In the genomic region with DNA sequence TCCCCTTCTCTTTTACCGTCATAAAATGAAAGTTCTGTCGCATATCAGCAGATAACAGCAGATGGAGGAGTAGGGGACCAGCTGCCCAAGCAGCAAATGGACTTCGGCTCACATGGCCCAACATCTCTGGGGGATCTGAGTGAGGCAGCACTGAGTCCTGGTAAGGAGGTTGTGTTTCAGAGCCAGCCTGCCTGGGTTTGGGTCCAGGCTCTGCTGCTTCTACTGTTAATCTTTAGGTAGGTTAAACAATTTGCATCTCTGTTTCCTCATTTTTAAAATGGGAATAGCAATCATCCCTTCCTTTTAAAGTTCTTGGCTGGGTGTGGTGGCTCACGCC, we compare ENCODE assay signal across 20 cellular contexts.
"Had no signal": no experiment of that assay in that cellular context is flagged by ENCODE, and none has a peak within 500 bp of the region (broad histone marks: within the 10 kb centered on the region; RNA-seq: fewer than 3 reads in every experiment).

No MANE protein-coding gene starts in this region.

- H3K9me3 Mint-ChIP-seq: activated naive CD4-positive, alpha-beta T cell treated with anti-CD3 and anti-CD28 coated beads, Interleukin-2, amount 50 U/mL, for 24 hours; dendritic cell treated with granulocyte-macrophage colony-stimulating factor and Interleukin-4, amounts not matched to agents 40 ng/mL and 50 ng/mL, for 4 days; neural crest cell; T-helper 2 cell treated with Interferon-gamma antibody and Interleukin-4, amounts not matched to agents 5 μg/mL and 100 μg/mL, for 36 hours had no signal

- DNase-seq: activated CD4-positive, alpha-beta T cell treated with anti-CD3 and anti-CD28 coated beads for 1 hour; activated CD4-positive, alpha-beta T cell treated with anti-CD3 and anti-CD28 coated beads, Interleukin-2, amount 50 U/mL, for 1 hour; activated gamma-delta T cell treated with Interleukin-2 at 50 U/mL for 16 hours; anterior cingulate cortex; effector CD8-positive, alpha-beta T cell; hippocampal formation; left lung; substantia nigra had no signal

- H3K27me3 Mint-ChIP-seq: brain, progenitor cell of endocrine pancreas had no signal

- H3K4me1 Mint-ChIP-seq: brain had no signal

- H3K27me3 ChIP-seq: thyroid gland had no signal

- H3K36me3 ChIP-seq: left lung, thyroid gland had no signal

- H3K4me3 Mint-ChIP-seq: activated CD8-positive, alpha-beta T cell treated with anti-CD3 and anti-CD28 coated beads, Interleukin-2, amount 10 ng/mL, durations not matched to agents 7 days and 5 days; activated naive CD4-positive, alpha-beta T cell treated with anti-CD3 and anti-CD28 coated beads, Interleukin-2, amount 50 U/mL, for 24 hours; brain; dendritic cell treated with granulocyte-macrophage colony-stimulating factor and Interleukin-4, amounts not matched to agents 40 ng/mL and 50 ng/mL, for 4 days; neural crest cell had no signal

- ATAC-seq: stimulated activated naive CD8-positive, alpha-beta T cell treated with anti-CD3 and anti-CD28 coated beads, Interleukin-15, Interleukin-2, amounts not matched to agents 100 U/mL and 50 U/mL, for 24 hours had no signal

- H3K4me3 ChIP-seq: left lung, lung, thyroid gland had no signal

- H3K36me3 Mint-ChIP-seq: activated naive CD4-positive, alpha-beta T cell treated with anti-CD3 and anti-CD28 coated beads, Interleukin-2, amount 50 U/mL, for 24 hours; brain; naive thymus-derived CD4-positive, alpha-beta T cell had no signal

- H3K4me1 ChIP-seq: foreskin keratinocyte, left lung, thyroid gland had no signal

- H3K27ac ChIP-seq: foreskin keratinocyte, left lung, thyroid gland had no signal

- H3K9me3 ChIP-seq: left lung, thyroid gland had no signal

- H3K27ac Mint-ChIP-seq: activated CD8-positive, alpha-beta T cell treated with anti-CD3 and anti-CD28 coated beads, Interleukin-2, amount 10 ng/mL, durations not matched to agents 7 days and 5 days; activated naive CD4-positive, alpha-beta T cell treated with anti-CD3 and anti-CD28 coated beads, Interleukin-2, amount 50 U/mL, for 24 hours; dendritic cell treated with granulocyte-macrophage colony-stimulating factor and Interleukin-4, amounts not matched to agents 40 ng/mL and 50 ng/mL, for 4 days; naive thymus-derived CD4-positive, alpha-beta T cell; progenitor cell of endocrine pancreas; T-helper 2 cell treated with Interferon-gamma antibody and Interleukin-4, amounts not matched to agents 5 μg/mL and 100 μg/mL, for 36 hours had no signal
